In the genomic region with DNA sequence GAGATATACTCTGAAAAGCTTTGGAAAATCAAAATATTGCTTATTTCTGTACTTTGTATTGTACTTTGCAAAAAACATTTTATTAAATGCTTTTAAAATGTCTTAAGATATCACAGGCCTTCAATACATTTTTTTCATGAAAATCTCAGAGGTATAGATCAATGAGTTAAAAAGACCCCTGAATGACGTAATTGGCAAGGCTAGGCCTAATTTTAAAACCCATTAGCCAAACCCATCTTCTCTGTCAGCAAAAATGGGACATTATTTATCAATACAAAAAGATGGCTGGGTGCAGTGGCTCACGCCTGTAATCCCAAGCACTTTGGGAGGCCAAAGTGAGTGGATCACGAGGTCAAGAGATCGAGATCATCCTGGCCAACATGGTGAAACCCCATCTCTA, we compare ENCODE assay signal across 27 cellular contexts.
"Had no signal": no experiment of that assay in that cellular context is flagged by ENCODE, and none has a peak within 500 bp of the region (broad histone marks: within the 10 kb centered on the region; RNA-seq: fewer than 3 reads in every experiment).

No MANE protein-coding gene starts in this region.

- H3K9me3 ChIP-seq: stomach, suprapubic skin, testis, thoracic aorta, thyroid gland, tibial artery, tibial nerve, transverse colon, upper lobe of left lung, upper lobe of right lung, uterus, vagina had no signal

- H3K36me3 ChIP-seq: stomach, suprapubic skin, thoracic aorta, thyroid gland, tibial artery, tibial nerve, transverse colon, upper lobe of left lung, upper lobe of right lung, uterus, vagina had no signal

- H3K4me1 ChIP-seq: stomach, testis, thyroid gland, tibial artery, tibial nerve, upper lobe of left lung, upper lobe of right lung, uterus, vagina had no signal

- FAIRE-seq: urothelium cell line had no signal

- H3K27me3 ChIP-seq: stomach, suprapubic skin, testis, thyroid gland, tibial artery, tibial nerve, transverse colon, upper lobe of left lung, upper lobe of right lung, uterus, vagina had no signal

- DNase-seq: stimulated activated CD4-positive, alpha-beta T cell treated with anti-CD3 and anti-CD28 coated beads, Interleukin-2, amount 100 ng/mL, for 48 hours; stimulated activated CD4-positive, alpha-beta T cell treated with anti-CD3 and anti-CD28 coated beads, Interleukin-4, amount 100 ng/mL, for 1 hour; stimulated activated CD4-positive, alpha-beta T cell treated with anti-CD3 and anti-CD28 coated beads, Interleukin-4, amount 100 ng/mL, for 24 hours; stimulated activated CD4-positive, alpha-beta T cell treated with anti-CD3 and anti-CD28 coated beads, Interleukin-4, amount 100 ng/mL, for 4 hours; stimulated activated CD8-positive, alpha-beta memory T cell treated with anti-CD3 and anti-CD28 coated beads, Interleukin-4, amount 100 ng/mL, for 48 hours; stimulated activated naive B cell treated with anti-CD40 and anti-IgM and Interleukin-4, amounts not matched to agents 10 μg/mL and 1 μg/mL and 100 μg/mL, for 72 hours; stimulated activated naive CD4-positive, alpha-beta T cell; stimulated activated naive CD4-positive, alpha-beta T cell treated with Interleukin-2 at 50 U/mL for 16 hours; stimulated activated naive CD8-positive, alpha-beta T cell treated with anti-CD3 and anti-CD28 coated beads, Interleukin-15, amount 100 ng/mL, for 72 hours; stimulated activated naive CD8-positive, alpha-beta T cell treated with anti-CD3 and anti-CD28 coated beads, Interleukin-15, Interleukin-2, amounts not matched to agents 100 U/mL and 50 U/mL, for 24 hours; stomach; substantia nigra; testis; thyroid gland; tibial artery; transverse colon; trophoblast cell; upper lobe of right lung; uterus had no signal

- H3K4me3 ChIP-seq: stomach, suprapubic skin, testis, thoracic aorta, thyroid gland, tibial artery, tibial nerve, transverse colon, upper lobe of left lung, upper lobe of right lung, uterus, vagina had no signal

- ATAC-seq: stimulated activated effector memory CD8-positive, alpha-beta T cell treated with anti-CD3 and anti-CD28 coated beads, Interleukin-12 subunit alpha, Interleukin-12 subunit beta, amount 100 ng/mL, for 72 hours; stimulated activated memory B cell treated with anti-CD40 and anti-IgM and Interleukin-4, amounts not matched to agents 10 μg/mL and 1 μg/mL and 100 μg/mL, for 72 hours; stimulated activated naive B cell treated with anti-CD40 and anti-IgM and Interleukin-4, amounts not matched to agents 10 μg/mL and 1 μg/mL and 100 μg/mL, for 72 hours; stimulated activated naive CD8-positive, alpha-beta T cell treated with anti-CD3 and anti-CD28 coated beads, Interleukin-15, amount 100 ng/mL, for 72 hours; stimulated activated naive CD8-positive, alpha-beta T cell treated with anti-CD3 and anti-CD28 coated beads, Interleukin-15, Interleukin-2, amounts not matched to agents 100 U/mL and 50 U/mL, for 24 hours; upper lobe of right lung had no signal

- H3K27ac ChIP-seq: stomach, suprapubic skin, testis, thoracic aorta, thyroid gland, tibial artery, tibial nerve, transverse colon, upper lobe of left lung, upper lobe of right lung, uterus, vagina had no signal
